22 cellular contexts compared by ENCODE assay signal in genomic region chr2:3399403-3399802, GRCh38. TPM values are rescaled to one million over a fixed set of nuclear protein-coding genes. Genes with fewer than 3 reads are reported as not detected.
A peak's percentile ranks its signal among the peaks of the same experiment; 100 is the strongest.
DNase-seq lines count a peak whose midpoint lies in the region; ATAC-seq and TF ChIP-seq lines count a peak whose summit lies in the region.
"Had no signal": no experiment of that assay in that cellular context is flagged by ENCODE, and none has a peak within 500 bp of the region (broad histone marks: within the 10 kb centered on the region; RNA-seq: fewer than 3 reads in every experiment).

No MANE protein-coding gene starts in this region.

- H3K9me3 ChIP-seq in right atrium auricular region (peaks cover 9 to 20% of the 10 kb centered on the region in 2 donors), heart left ventricle (peaks cover 0 to 32% (median 18%) of the 10 kb centered on the region in 12 donors), ectodermal cell (ENCODE audit: control insufficient read depth, low read length) (no peaks in the 10 kb centered on the region)

- WGBS in heart left ventricle, 4 donors, result 49 to 65% (median 56%) methylated on average over 3 of the region's 3 CpGs
- 33 to 41% methylated on average over 3 of the region's 3 CpGs for WGBS in ectodermal cell, 2 experiments

- no peaks in the 10 kb centered on the region for H3K27me3 ChIP-seq in right atrium auricular region
- no peaks in the 10 kb centered on the region for H3K27me3 ChIP-seq in heart left ventricle
- no peaks in the 10 kb centered on the region for H3K27me3 ChIP-seq in ectodermal cell (ENCODE audit: control insufficient read depth, insufficient read depth, low read length, poor library complexity, severe bottlenecking)

- H3K27ac Mint-ChIP-seq in nephron progenitor cell, result peak overlapping the region; percentile 56
- H3K27ac Mint-ChIP-seq: activated CD4-positive, alpha-beta T cell treated with anti-CD3 and anti-CD28 coated beads, Interleukin-2, amount 10 ng/mL, durations not matched to agents 7 days and 5 days; activated CD8-positive, alpha-beta memory T cell treated with anti-CD3 and anti-CD28 coated beads, Interleukin-2, amount 10 ng/mL, durations not matched to agents 7 days and 5 days; dendritic cell treated with granulocyte-macrophage colony-stimulating factor and Interleukin-4, amounts not matched to agents 40 ng/mL and 50 ng/mL, for 4 days; stimulated activated naive CD8-positive, alpha-beta T cell treated with anti-CD3 and anti-CD28 coated beads, Interleukin-15, amount 100 ng/mL, for 72 hours had no signal

- H3K27ac ChIP-seq in right atrium auricular region, result peak overlapping the region; percentile 26 to 49
- H3K27ac ChIP-seq in heart left ventricle, result peak overlapping the region in 6 of 12 donors; percentile 18 to 58 (median 28)
- H3K27ac ChIP-seq in ectodermal cell (ENCODE audit: insufficient read depth, low read depth, low read length, poor library complexity, severe bottlenecking), result peak overlapping the region; percentile 70
- H3K27ac ChIP-seq: A549, SK-N-MC had no signal

- peaks cover 2% of the 10 kb centered on the region for H3K27me3 Mint-ChIP-seq in nephron progenitor cell (ENCODE audit: low read depth, poor library complexity)
- H3K27me3 Mint-ChIP-seq: activated CD4-positive, alpha-beta T cell treated with anti-CD3 and anti-CD28 coated beads, Interleukin-2, amount 10 ng/mL, durations not matched to agents 7 days and 5 days; activated CD8-positive, alpha-beta memory T cell treated with anti-CD3 and anti-CD28 coated beads, Interleukin-2, amount 10 ng/mL, durations not matched to agents 7 days and 5 days; dendritic cell treated with granulocyte-macrophage colony-stimulating factor and Interleukin-4, amounts not matched to agents 40 ng/mL and 50 ng/mL, for 4 days; naive B cell; stimulated activated naive CD8-positive, alpha-beta T cell treated with anti-CD3 and anti-CD28 coated beads, Interleukin-15, amount 100 ng/mL, for 72 hours had no signal

- in situ Hi-C loops in ACHN (cut with HindIII; ENCODE audit: low pct_ligation_motif_present, low pct_unique_long_range_greater_than_20kb, low sequenced_read_pairs), result no loop called here

- H3K9me3 Mint-ChIP-seq in nephron progenitor cell, result peaks cover 42% of the 10 kb centered on the region

- TF ChIP-seq POLR2A in heart left ventricle (IDR thresholded peaks at IDR 0.05), result no peak

- peaks cover 0 to 21% of the 10 kb centered on the region in 2 donors for H3K4me1 ChIP-seq in right atrium auricular region
- H3K4me1 ChIP-seq in heart left ventricle, result peaks cover 3 to 27% (median 18%) of the 10 kb centered on the region in 12 donors
- H3K4me1 ChIP-seq in ectodermal cell (ENCODE audit: control insufficient read depth, insufficient read depth, low read length), result peaks cover 21% of the 10 kb centered on the region
- H3K4me1 ChIP-seq: A549 had no signal

- intact Hi-C loops in heart left ventricle (cut with DNase I), result no loop called here

- H3K36me3 ChIP-seq in right atrium auricular region (peaks cover 12% of the 10 kb centered on the region), heart left ventricle (peaks cover 0 to 65% (median 24%) of the 10 kb centered on the region in 9 donors), ectodermal cell (ENCODE audit: control insufficient read depth, insufficient read depth, low read length) (peaks cover 19% of the 10 kb centered on the region)

- no peak for DNase-seq in right atrium auricular region (ENCODE audit: low spot score)
- DNase-seq in heart left ventricle, result no peak
- no peak for DNase-seq in nephron progenitor cell
- no peak for DNase-seq in activated effector memory CD4-positive, alpha-beta T cell treated with Interleukin-2 at 50 U/mL for 16 hours
- no peak for DNase-seq in ACHN
- no peak for DNase-seq in SHP77 (lab: John Stamatoyannopoulos, UW)
- DNase-seq: activated CD4-positive, alpha-beta T cell treated with anti-CD3 and anti-CD28 coated beads, Interleukin-2, amount 10 ng/mL, durations not matched to agents 7 days and 5 days; activated CD8-positive, alpha-beta memory T cell treated with anti-CD3 and anti-CD28 coated beads, Interleukin-2, amount 10 ng/mL, durations not matched to agents 7 days and 5 days; activated naive CD4-positive, alpha-beta T cell treated with anti-CD3 and anti-CD28 coated beads, Interleukin-2, amount 50 U/mL, for 16 hours; DMS53; naive B cell; NCI-H1436 treated with DMSO at 0.1 percent for 48 hours; NCI-H2171 treated with DMSO at 0.1 percent for 48 hours; NCI-H524 treated with DMSO at 0.1 percent for 48 hours; stimulated activated CD4-positive, alpha-beta T cell treated with anti-CD3 and anti-CD28 coated beads, Interleukin-15, amount 100 ng/mL, for 24 hours; stimulated activated naive CD8-positive, alpha-beta T cell treated with anti-CD3 and anti-CD28 coated beads, Interleukin-15, amount 100 ng/mL, for 72 hours; trophoblast cell had no signal

- no peak overlapping the region for H3K4me3 Mint-ChIP-seq in nephron progenitor cell
- H3K4me3 Mint-ChIP-seq: activated CD4-positive, alpha-beta T cell treated with anti-CD3 and anti-CD28 coated beads, Interleukin-2, amount 10 ng/mL, durations not matched to agents 7 days and 5 days; activated CD8-positive, alpha-beta memory T cell treated with anti-CD3 and anti-CD28 coated beads, Interleukin-2, amount 10 ng/mL, durations not matched to agents 7 days and 5 days; dendritic cell treated with granulocyte-macrophage colony-stimulating factor and Interleukin-4, amounts not matched to agents 40 ng/mL and 50 ng/mL, for 4 days; naive B cell; stimulated activated naive CD8-positive, alpha-beta T cell treated with anti-CD3 and anti-CD28 coated beads, Interleukin-15, amount 100 ng/mL, for 72 hours had no signal

- H3K4me1 Mint-ChIP-seq in nephron progenitor cell, result peaks cover 20% of the 10 kb centered on the region
- H3K4me1 Mint-ChIP-seq: activated CD8-positive, alpha-beta memory T cell treated with anti-CD3 and anti-CD28 coated beads, Interleukin-2, amount 10 ng/mL, durations not matched to agents 7 days and 5 days had no signal

- H3K4me3 ChIP-seq in right atrium auricular region, result no peak overlapping the region
- peak overlapping the region in 1 of 12 donors; percentile 8 for H3K4me3 ChIP-seq in heart left ventricle
- H3K4me3 ChIP-seq in ectodermal cell (ENCODE audit: insufficient read depth, low read depth, low read length), result no peak overlapping the region
- H3K4me3 ChIP-seq: A549, SK-N-MC had no signal

- TF ChIP-seq CTCF in right atrium auricular region (IDR thresholded peaks at IDR 0.05) (no peak), heart left ventricle (IDR thresholded peaks at IDR 0.05) (no peak), nephron progenitor cell (IDR thresholded peaks at IDR 0.05) (no peak)

- ATAC-seq in heart left ventricle (no peak), HG03095 (IDR thresholded peaks at IDR 0.05; ENCODE audit: unreplicated experiment) (no peak)
- ATAC-seq: activated CD8-positive, alpha-beta memory T cell treated with anti-CD3 and anti-CD28 coated beads, Interleukin-2, amount 10 ng/mL, durations not matched to agents 7 days and 5 days; stimulated activated naive CD8-positive, alpha-beta T cell treated with anti-CD3 and anti-CD28 coated beads, Interleukin-15, amount 100 ng/mL, for 72 hours had no signal

- H3K36me3 Mint-ChIP-seq in nephron progenitor cell (ENCODE audit: low read depth), result peaks cover 75% of the 10 kb centered on the region

RNA-seq across cellular contexts. Expression of gene TRAPPC12, which starts 19.9 kb away (rescaled TPM):
- 10 to 100 TPM; 69.5 to 73.2 TPM for total RNA-seq in right atrium auricular region
- 100 to 1,000 TPM in 2 of 9 donors, 10 to 100 TPM in 7; 72.3 to 111 (median 88.2) TPM for total RNA-seq in heart left ventricle
- 100 to 1,000 TPM in 1 of 2 donors, 10 to 100 TPM in 1; 70.3 to 142 TPM for polyA plus RNA-seq in heart left ventricle
- polyA plus RNA-seq in ectodermal cell (2013, experiment 1 of 4), result 66.5 TPM
- 82.9 TPM for polyA plus RNA-seq in ectodermal cell (2013, experiment 2 of 4)
- polyA plus RNA-seq in ectodermal cell (2013, experiment 3 of 4), result 59.0 TPM
- polyA plus RNA-seq in ectodermal cell (2013, experiment 4 of 4), result 57.7 TPM

RNA-seq across cellular contexts. Expression of gene EIPR1, which starts 21.8 kb away (rescaled TPM):
- total RNA-seq in right atrium auricular region, result 10 to 100 TPM; 13.2 to 13.6 TPM
- 10 to 100 TPM in 8 of 9 donors, 1 to 10 TPM in 1; 8.4 to 20.6 (median 13.3) TPM for total RNA-seq in heart left ventricle
- 10 to 100 TPM in 1 of 2 donors, 1 to 10 TPM in 1; 7.9 to 26.1 TPM for polyA plus RNA-seq in heart left ventricle
- polyA plus RNA-seq in ectodermal cell (2013, experiment 1 of 4), result 33.5 TPM
- polyA plus RNA-seq in ectodermal cell (2013, experiment 2 of 4), result 33.5 TPM
- 29.3 TPM for polyA plus RNA-seq in ectodermal cell (2013, experiment 3 of 4)
- polyA plus RNA-seq in ectodermal cell (2013, experiment 4 of 4), result 35.3 TPM
